ENCODE assay signal across 9 cellular contexts in the genomic region with DNA sequence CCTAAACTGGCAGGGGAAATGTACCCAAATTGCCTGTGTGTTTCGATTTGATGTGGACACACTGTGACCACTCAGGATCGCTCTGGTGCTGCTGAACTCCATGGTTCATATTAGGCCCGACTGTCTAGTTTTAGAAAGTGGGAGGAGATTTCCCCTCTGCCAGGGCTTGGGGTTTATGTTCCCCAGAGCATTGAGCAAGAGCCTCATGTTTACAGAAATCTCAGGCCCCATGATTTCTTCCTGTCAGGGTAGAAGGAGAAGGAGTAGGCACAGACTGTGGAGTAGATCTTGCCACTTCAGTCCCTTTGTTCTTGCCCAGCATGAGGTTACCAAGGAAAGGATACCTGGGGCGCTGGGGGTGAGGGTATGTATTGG. TPM values are rescaled to one million over a fixed set of nuclear protein-coding genes. Genes with fewer than 3 reads are reported as not detected.
A peak's percentile ranks its signal among the peaks of the same experiment; 100 is the strongest.
DNase-seq lines count a peak whose midpoint lies in the region; ATAC-seq and TF ChIP-seq lines count a peak whose summit lies in the region.
"Had no signal": no experiment of that assay in that cellular context is flagged by ENCODE, and none has a peak within 500 bp of the region (broad histone marks: within the 10 kb centered on the region; RNA-seq: fewer than 3 reads in every experiment).

No MANE protein-coding gene starts in this region.

- peak; percentile 71 for DNase-seq in GM03348 (ENCODE audit: low spot score)
- peak; percentile 26 for DNase-seq in SKM-1 (lab: John Stamatoyannopoulos, UW; ENCODE audit: unreplicated experiment)
- DNase-seq in foreskin keratinocyte: no peak
- peak; percentile 74 for DNase-seq in sigmoid colon
- DNase-seq in DMS 273 treated with DMSO at 0.1 percent for 48 hours (lab: John Stamatoyannopoulos, UW): no peak
- no peak for DNase-seq in endothelial cell (ENCODE audit: low spot score)
- no peak for DNase-seq in activated CD4-positive, CD25-positive, alpha-beta regulatory T cell (lab: John Stamatoyannopoulos, UW)
- DNase-seq: kidney had no signal

- H3K4me1 ChIP-seq in foreskin keratinocyte (peaks cover 26% of the 10 kb centered on the region), sigmoid colon (peaks cover 0 to 21% (median 11%) of the 10 kb centered on the region in 4 donors)

- H3K4me3 Mint-ChIP-seq in endothelial cell (ENCODE audit: unreplicated experiment): no peak overlapping the region

- ATAC-seq in foreskin keratinocyte: no peak
- ATAC-seq in HG03439 (IDR thresholded peaks at IDR 0.05; ENCODE audit: unreplicated experiment): no peak

- H3K36me3 Mint-ChIP-seq in endothelial cell (ENCODE audit: low read depth, unreplicated experiment): no peaks in the 10 kb centered on the region

- 73 to 88% methylated on average over 4 of the region's 4 CpGs for WGBS in sigmoid colon, 2 donors

- no peaks in the 10 kb centered on the region for H3K9me3 Mint-ChIP-seq in endothelial cell (ENCODE audit: unreplicated experiment)

- TF ChIP-seq EP300 in sigmoid colon (IDR thresholded peaks at IDR 0.05): no peak

- H3K4me3 ChIP-seq in sigmoid colon: no peak overlapping the region

- no peak for TF ChIP-seq CTCF in foreskin keratinocyte (conservative IDR thresholded peaks at IDR 0.05)
- TF ChIP-seq CTCF in sigmoid colon (IDR thresholded peaks at IDR 0.05): no peak
- TF ChIP-seq CTCF in endothelial cell (IDR thresholded peaks at IDR 0.05; ENCODE audit: unreplicated experiment): no peak

- intact Hi-C loops in sigmoid colon (cut with DNase I): no loop called here

- H3K27ac ChIP-seq in foreskin keratinocyte (peak overlapping the region; percentile 79), sigmoid colon (peak overlapping the region; percentile 34 to 58 (median 45))

- peaks cover 12% of the 10 kb centered on the region for H3K4me1 Mint-ChIP-seq in endothelial cell (ENCODE audit: unreplicated experiment)

- H3K27me3 Mint-ChIP-seq in endothelial cell (ENCODE audit: unreplicated experiment): peaks cover 6% of the 10 kb centered on the region

- H3K36me3 ChIP-seq in sigmoid colon: no peaks in the 10 kb centered on the region

- no peak for TF ChIP-seq POLR2A in sigmoid colon (IDR thresholded peaks at IDR 0.05)

- H3K27me3 ChIP-seq in foreskin keratinocyte (no peaks in the 10 kb centered on the region), sigmoid colon (no peaks in the 10 kb centered on the region)

- H3K9me3 ChIP-seq in sigmoid colon: no peaks in the 10 kb centered on the region

- H3K27ac Mint-ChIP-seq in endothelial cell (ENCODE audit: unreplicated experiment): no peak overlapping the region

RNA-seq across cellular contexts. Expression of a gene that starts 40.8 kb away (rescaled TPM):
- total RNA-seq in foreskin keratinocyte: 1.8 and 4.2 TPM in 2 replicates
- polyA plus RNA-seq in foreskin keratinocyte: 3.6 and 6.4 TPM in 2 replicates
- 10 to 100 TPM; 30.2 to 43.2 (median 42.8) TPM for total RNA-seq in sigmoid colon
- polyA plus RNA-seq in sigmoid colon: 100 to 1,000 TPM; 220 to 409 (median 261) TPM
- total RNA-seq in endothelial cell (ENCODE audit: unreplicated experiment): 27.5 TPM

Comparison
In these comparisons a context has a peak if more than half of its experiments do, and no peak if none do; other contexts are left out.
1. DNase-seq: peak in GM03348 (single experiment), SKM-1 (single experiment) and sigmoid colon (single experiment); none in foreskin keratinocyte (0 of 2), DMS 273 treated with DMSO at 0.1 percent for 48 hours (single experiment), endothelial cell (single experiment) and activated CD4-positive, CD25-positive, alpha-beta regulatory T cell (0 of 4).